8 cellular contexts compared by ENCODE assay signal in genomic region chr17:81959362-81960129, GRCh38. TPM values are rescaled to one million over a fixed set of nuclear protein-coding genes. Genes with fewer than 3 reads are reported as not detected.
A peak's percentile ranks its signal among the peaks of the same experiment; 100 is the strongest.
DNase-seq lines count a peak whose midpoint lies in the region; ATAC-seq and TF ChIP-seq lines count a peak whose summit lies in the region.

No MANE protein-coding gene starts in this region.

- no peak overlapping the region for H3K4me3 Mint-ChIP-seq in HFFc6

- H3K9me3 ChIP-seq in RWPE2 (ENCODE audit: severe bottlenecking), result no peaks in the 10 kb centered on the region

- peak overlapping the region; percentile 13 for H3K4me3 ChIP-seq in RWPE2 (ENCODE audit: severe bottlenecking)
- peak overlapping the region; percentile 21 for H3K4me3 ChIP-seq in rectal smooth muscle tissue (ENCODE audit: low read length)

- H3K27ac ChIP-seq in RWPE2 (ENCODE audit: poor library complexity, severe bottlenecking) (no peak overlapping the region), rectal smooth muscle tissue (ENCODE audit: low read depth, low read length) (no peak overlapping the region)

- no peak overlapping the region for H3K9ac ChIP-seq in rectal smooth muscle tissue (ENCODE audit: low read length)

- H3K27ac Mint-ChIP-seq in HFFc6, result no peak overlapping the region

- H3K27me3 ChIP-seq in RWPE2 (ENCODE audit: insufficient read depth, poor library complexity, severe bottlenecking) (peaks cover 51% of the 10 kb centered on the region), rectal smooth muscle tissue (ENCODE audit: control insufficient read depth, insufficient read depth, low read length) (peaks cover 38% of the 10 kb centered on the region)

- TF ChIP-seq CTCF in HFFc6 (IDR thresholded peaks at IDR 0.05) (peak; percentile 82), RWPE2 (IDR thresholded peaks at IDR 0.05; ENCODE audit: poor library complexity, severe bottlenecking) (peak; percentile 93)

- H3K27me3 Mint-ChIP-seq in HFFc6 (ENCODE audit: insufficient read depth), result peaks cover 7% of the 10 kb centered on the region

- peaks cover 4% of the 10 kb centered on the region; the same call in 1 of the 2 replicates for H3K4me1 Mint-ChIP-seq in HFFc6 (ENCODE audit: low read depth)

- H3K4me1 ChIP-seq in RWPE2 (ENCODE audit: insufficient read depth, poor library complexity, severe bottlenecking), result no peaks in the 10 kb centered on the region
- H3K4me1 ChIP-seq in rectal smooth muscle tissue (ENCODE audit: control insufficient read depth, insufficient read depth, low read length), result no peaks in the 10 kb centered on the region

- H3K36me3 ChIP-seq in RWPE2 (ENCODE audit: low read depth) (no peaks in the 10 kb centered on the region), rectal smooth muscle tissue (ENCODE audit: control insufficient read depth, insufficient read depth, low read length) (no peaks in the 10 kb centered on the region)

- intact Hi-C loops in cardiac septum (cut with DNase I), result loop anchor here (1.0 to 5.0 kb wide), 2 partner anchors 62 to 193 kb away; no protein-coding TSS in a partner anchor

- ATAC-seq in RWPE2 (ENCODE audit: low read depth) (peak; percentile 51), GM18520 (IDR thresholded peaks at IDR 0.05; ENCODE audit: unreplicated experiment) (no peak)

- DNase-seq in D341Med (ENCODE audit: low spot score), result peak; percentile 97
- no peak for DNase-seq in HFFc6
- peak; percentile 73 for DNase-seq in RWPE2 (ENCODE audit: low spot score)
- DNase-seq in activated naive CD4-positive, alpha-beta T cell treated with Interleukin-2 at 50 U/mL for 16 hours, result peak; percentile 80
- peak; percentile 89 for DNase-seq in cardiac septum (ENCODE audit: low spot score)
- no peak for DNase-seq in SIG-M5 (lab: John Stamatoyannopoulos, UW)

- no peaks in the 10 kb centered on the region for H3K36me3 Mint-ChIP-seq in HFFc6 (ENCODE audit: low read depth)

- no peaks in the 10 kb centered on the region for H3K9me3 Mint-ChIP-seq in HFFc6

RNA-seq across cellular contexts. Expression of gene NOTUM, which starts 1.4 kb away (rescaled TPM):
- under 1 TPM in 2 of 6 experiments, not detected in 4; 0.10 to 0.14 TPM for total RNA-seq in HFFc6 (2021; fragmentation: NEBNext Ultra II Directional; extraction: Animal tissue kit (Norgen Biotek cat#: 25700))
- 0.38 TPM for total RNA-seq in cardiac septum

RNA-seq across cellular contexts. Expression of gene MYADML2, which starts 12.5 kb away (rescaled TPM):
- not detected for total RNA-seq in HFFc6 (2021; fragmentation: NEBNext Ultra II Directional; extraction: Animal tissue kit (Norgen Biotek cat#: 25700))
- 4.4 TPM for total RNA-seq in cardiac septum

RNA-seq across cellular contexts. Expression of gene ASPSCR1, which starts 17.9 kb away (rescaled TPM):
- 10 to 100 TPM; 26.6 to 36.8 (median 34.7) TPM for total RNA-seq in HFFc6 (2021; fragmentation: NEBNext Ultra II Directional; extraction: Animal tissue kit (Norgen Biotek cat#: 25700))
- 25.5 TPM for total RNA-seq in cardiac septum

RNA-seq across cellular contexts. Expression of gene PYCR1, which starts 22.4 kb away (rescaled TPM):
- 100 to 1,000 TPM in 4 of 6 experiments, 10 to 100 TPM in 2; 97.9 to 147 (median 110) TPM for total RNA-seq in HFFc6 (2021; fragmentation: NEBNext Ultra II Directional; extraction: Animal tissue kit (Norgen Biotek cat#: 25700))
- 7.8 TPM for total RNA-seq in cardiac septum

RNA-seq across cellular contexts. Expression of gene MAFG, which starts 32.0 kb away (rescaled TPM):
- 10 to 100 TPM; 17.7 to 22.4 (median 18.2) TPM for total RNA-seq in HFFc6 (2021; fragmentation: NEBNext Ultra II Directional; extraction: Animal tissue kit (Norgen Biotek cat#: 25700))
- total RNA-seq in cardiac septum, result 24.4 TPM

Comparison
In these comparisons a context has a peak if more than half of its experiments do, and no peak if none do; other contexts are left out.
1. DNase-seq: peak in D341Med (single experiment), RWPE2 (single experiment), activated naive CD4-positive, alpha-beta T cell treated with Interleukin-2 at 50 U/mL for 16 hours (single experiment) and cardiac septum (single experiment); none in HFFc6 (single experiment) and SIG-M5 (single experiment).